ENCODE assay signal across 19 cellular contexts in genomic region chr6:132950556-132950955, GRCh38.
"Had no signal": no experiment of that assay in that cellular context is flagged by ENCODE, and none has a peak within 500 bp of the region (broad histone marks: within the 10 kb centered on the region; RNA-seq: fewer than 3 reads in every experiment).

No MANE protein-coding gene starts in this region.

- DNase-seq: natural killer cell; occipital lobe; ovary; posterior cingulate gyrus; psoas muscle; right cardiac atrium; right lobe of liver; sigmoid colon; spleen; stimulated activated CD4-positive, alpha-beta T cell treated with anti-CD3 and anti-CD28 coated beads, Interleukin-12 subunit alpha, Interleukin-12 subunit beta, amount 100 ng/mL, for 4 hours; stimulated activated CD4-positive, alpha-beta T cell treated with anti-CD3 and anti-CD28 coated beads, Interleukin-1b, Interleukin-23, amount 100 ng/mL, for 48 hours; stimulated activated CD4-positive, alpha-beta T cell treated with anti-CD3 and anti-CD28 coated beads, Interleukin-4, amount 100 ng/mL, for 1 hour; stimulated activated CD4-positive, alpha-beta T cell treated with anti-CD3 and anti-CD28 coated beads, Interleukin-4, amount 100 ng/mL, for 4 hours; stimulated activated naive B cell treated with anti-CD40 and anti-IgM and Interleukin-4, amounts not matched to agents 10 μg/mL and 1 μg/mL and 100 μg/mL, for 72 hours; stimulated activated naive CD4-positive, alpha-beta T cell treated with Interleukin-2 at 50 U/mL for 16 hours; stomach; thyroid gland; trophoblast cell; upper lobe of left lung had no signal
